In the genomic region with DNA sequence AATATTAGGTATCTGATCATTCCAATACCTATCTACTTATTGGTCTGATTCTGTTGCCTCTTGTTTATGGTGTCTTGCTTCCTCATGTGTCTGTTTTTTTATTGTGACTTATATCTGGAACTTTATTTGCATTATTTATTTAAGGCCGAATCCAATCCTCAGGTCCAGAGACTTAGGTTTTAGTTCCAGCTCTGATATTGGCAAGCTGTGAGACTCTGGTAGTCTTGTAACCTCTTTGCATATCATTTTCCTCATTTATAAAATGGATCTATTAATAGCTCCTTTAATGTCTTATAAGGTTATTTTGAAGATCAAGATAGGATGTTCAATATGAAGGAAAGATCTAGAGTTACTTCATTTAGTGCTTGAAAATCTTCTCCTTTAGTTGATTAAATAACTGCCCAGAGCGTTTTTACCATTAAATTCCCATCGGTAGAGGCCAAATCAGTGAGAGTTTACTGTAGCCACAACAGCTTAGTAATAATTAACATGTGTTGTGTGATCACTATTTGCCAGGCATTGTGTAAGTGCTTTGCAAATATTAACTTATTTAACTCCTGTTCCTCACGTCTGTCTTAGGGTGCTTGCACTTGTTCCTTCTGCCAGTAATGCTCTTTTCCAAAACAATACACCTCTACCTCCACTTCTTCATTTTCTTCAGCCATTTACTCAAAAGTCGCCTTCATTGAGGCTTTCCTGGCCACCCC, we compare ENCODE assay signal across 31 cellular contexts.
DNase-seq lines count a peak whose midpoint lies in the region; ATAC-seq and TF ChIP-seq lines count a peak whose summit lies in the region.
"Had no signal": no experiment of that assay in that cellular context is flagged by ENCODE, and none has a peak within 500 bp of the region (broad histone marks: within the 10 kb centered on the region; RNA-seq: fewer than 3 reads in every experiment).

No MANE protein-coding gene starts in this region.

- no peaks in the 10 kb centered on the region for H3K27me3 Mint-ChIP-seq in T-helper 17 cell
- H3K27me3 Mint-ChIP-seq: activated CD4-positive, alpha-beta T cell treated with anti-CD3 and anti-CD28 coated beads, Interleukin-2, amount 10 ng/mL, durations not matched to agents 7 days and 5 days; natural killer cell treated with Interleukin-12 subunit alpha and Interleukin-12 subunit beta and Interleukin-15 and Interleukin-18, amount 100 ng/mL, for 72 hours; stimulated activated naive CD8-positive, alpha-beta T cell treated with anti-CD3 and anti-CD28 coated beads, Interleukin-15, amount 100 ng/mL, for 72 hours had no signal

- H3K9ac ChIP-seq in mucosa of stomach (ENCODE audit: low read length): peak overlapping the region; percentile 17
- H3K9ac ChIP-seq: BLaER1, KMS-11 had no signal

- H3K36me3 ChIP-seq in mucosa of stomach (ENCODE audit: control insufficient read depth, insufficient read depth, low read length) (no peaks in the 10 kb centered on the region), HAP-1 (replicated peaks) (no peaks in the 10 kb centered on the region)
- H3K36me3 ChIP-seq: BLaER1 had no signal

- H3K36me3 Mint-ChIP-seq in T-helper 17 cell (ENCODE audit: low read depth): peaks cover 3% of the 10 kb centered on the region
- H3K36me3 Mint-ChIP-seq: natural killer cell treated with Interleukin-12 subunit alpha and Interleukin-12 subunit beta and Interleukin-15 and Interleukin-18, amount 100 ng/mL, for 72 hours had no signal

- DNase-seq in AG10803 (ENCODE audit: low read depth) (peak; percentile 32), T-helper 17 cell (no peak), kidney glomerular epithelial cell (lab: John Stamatoyannopoulos, UW) (peak; percentile 65), HAP-1 (ENCODE audit: low spot score in 2 of 2) (no peak), NCI-H510A treated with DMSO at 0.1 percent for 48 hours (lab: John Stamatoyannopoulos, UW) (no peak)
- DNase-seq: activated CD4-positive, alpha-beta T cell treated with anti-CD3 and anti-CD28 coated beads, Interleukin-2, amount 10 ng/mL, durations not matched to agents 7 days and 5 days; activated naive CD4-positive, alpha-beta T cell; activated T-cell treated with anti-CD3 and anti-CD28 coated beads, Interleukin-2, amount 50 U/mL, for 48 hours; COR-L47; DND-41; HCEC 1CT; left ventricle myocardium superior; NCI-H1417; NCI-H2081 treated with DMSO at 0.1 percent for 48 hours; NCI-H446; NK-92 treated with Interleukin-12 subunit alpha and Interleukin-12 subunit beta, amount 100 ng/mL, for 24 hours; PC-9; retina; Right ventricle myocardium superior; stimulated activated CD4-positive, alpha-beta T cell treated with anti-CD3 and anti-CD28 coated beads, Interleukin-1b, Interleukin-23, amount 100 ng/mL, for 48 hours; stimulated activated CD8-positive, alpha-beta memory T cell treated with anti-CD3 and anti-CD28 coated beads, Interleukin-4, amount 100 ng/mL, for 48 hours; stimulated activated naive CD8-positive, alpha-beta T cell treated with anti-CD3 and anti-CD28 coated beads, Interleukin-15, amount 100 ng/mL, for 72 hours; T1000; thyroid gland had no signal

- peaks cover 10% of the 10 kb centered on the region for H3K4me1 Mint-ChIP-seq in T-helper 17 cell

- H3K27me3 ChIP-seq in mucosa of stomach (ENCODE audit: control insufficient read depth, insufficient read depth, low read length): no peaks in the 10 kb centered on the region
- H3K27me3 ChIP-seq in HAP-1 (ENCODE audit: low read depth): no peaks in the 10 kb centered on the region
- H3K27me3 ChIP-seq: BLaER1, thyroid gland had no signal

- no peak overlapping the region for H3K4me3 Mint-ChIP-seq in T-helper 17 cell
- H3K4me3 Mint-ChIP-seq: activated CD4-positive, alpha-beta T cell treated with anti-CD3 and anti-CD28 coated beads, Interleukin-2, amount 10 ng/mL, durations not matched to agents 7 days and 5 days; natural killer cell treated with Interleukin-12 subunit alpha and Interleukin-12 subunit beta and Interleukin-15 and Interleukin-18, amount 100 ng/mL, for 72 hours; stimulated activated naive CD8-positive, alpha-beta T cell treated with anti-CD3 and anti-CD28 coated beads, Interleukin-15, amount 100 ng/mL, for 72 hours had no signal

- H3K4me1 ChIP-seq in mucosa of stomach (ENCODE audit: control insufficient read depth, insufficient read depth, low read length): no peaks in the 10 kb centered on the region
- no peaks in the 10 kb centered on the region for H3K4me1 ChIP-seq in HAP-1
- H3K4me1 ChIP-seq: thyroid gland had no signal

- TF ChIP-seq CTCF in AG10803 (conservative IDR thresholded peaks at IDR 0.05; ENCODE audit: low read length): no peak

- H3K27ac Mint-ChIP-seq in T-helper 17 cell: peak overlapping the region; percentile 12
- H3K27ac Mint-ChIP-seq: natural killer cell treated with Interleukin-12 subunit alpha and Interleukin-12 subunit beta and Interleukin-15 and Interleukin-18, amount 100 ng/mL, for 72 hours; stimulated activated naive CD8-positive, alpha-beta T cell treated with anti-CD3 and anti-CD28 coated beads, Interleukin-15, amount 100 ng/mL, for 72 hours had no signal

- H3K9me3 ChIP-seq in T-helper 17 cell (ENCODE audit: control insufficient read depth, low read length, poor library complexity, severe bottlenecking) (no peaks in the 10 kb centered on the region), mucosa of stomach (ENCODE audit: control insufficient read depth, low read length) (no peaks in the 10 kb centered on the region), HAP-1 (no peaks in the 10 kb centered on the region)
- H3K9me3 ChIP-seq: BLaER1, thyroid gland had no signal

- in situ Hi-C loops in HAP-1 (cut with MboI; ENCODE audit: low sequenced_read_pairs): no loop called here

- no peak for ATAC-seq in T-helper 17 cell
- ATAC-seq in GM19035 (IDR thresholded peaks at IDR 0.05; ENCODE audit: unreplicated experiment): no peak
- ATAC-seq in GM19328 (IDR thresholded peaks at IDR 0.05; ENCODE audit: unreplicated experiment): no peak
- ATAC-seq: left ventricle myocardium superior; natural killer cell treated with Interleukin-12 subunit alpha and Interleukin-12 subunit beta and Interleukin-15 and Interleukin-18, amount 100 ng/mL, for 72 hours; stimulated activated naive CD8-positive, alpha-beta T cell treated with anti-CD3 and anti-CD28 coated beads, Interleukin-15, amount 100 ng/mL, for 72 hours had no signal

- H3K4me3 ChIP-seq in AG10803 (ENCODE audit: low read length) (no peak overlapping the region), mucosa of stomach (ENCODE audit: low read length) (no peak overlapping the region), HAP-1 (no peak overlapping the region)
- H3K4me3 ChIP-seq: BLaER1, PC-9, smooth muscle cell, thyroid gland had no signal

Comparison
In these comparisons a context has a peak if more than half of its experiments do, and no peak if none do; other contexts are left out.
1. DNase-seq: peak in AG10803 (single experiment) and kidney glomerular epithelial cell (single experiment); none in T-helper 17 cell (0 of 3), HAP-1 (0 of 2) and NCI-H510A treated with DMSO at 0.1 percent for 48 hours (single experiment).